Comparison of ENCODE assay signal across 1 cellular context in genomic region chr2:20803287-20803686, GRCh38.
TF ChIP-seq lines count a peak whose summit lies in the region.

No MANE protein-coding gene starts in this region.

TF ChIP-seq in SK-N-SH, 30 proteins besides CTCF, POLR2A, EP300 and RAD21:
- no peak for TF ChIP-seq REST (IDR thresholded peaks at IDR 0.05; ENCODE audit: low read depth, low read length)
- no peak for TF ChIP-seq YY1 (IDR thresholded peaks at IDR 0.05; ENCODE audit: low read depth)
- no peak for TF ChIP-seq SIN3A (IDR thresholded peaks at IDR 0.05; ENCODE audit: borderline replicate concordance, low read depth, low read length)
- TF ChIP-seq, protein P1, sequence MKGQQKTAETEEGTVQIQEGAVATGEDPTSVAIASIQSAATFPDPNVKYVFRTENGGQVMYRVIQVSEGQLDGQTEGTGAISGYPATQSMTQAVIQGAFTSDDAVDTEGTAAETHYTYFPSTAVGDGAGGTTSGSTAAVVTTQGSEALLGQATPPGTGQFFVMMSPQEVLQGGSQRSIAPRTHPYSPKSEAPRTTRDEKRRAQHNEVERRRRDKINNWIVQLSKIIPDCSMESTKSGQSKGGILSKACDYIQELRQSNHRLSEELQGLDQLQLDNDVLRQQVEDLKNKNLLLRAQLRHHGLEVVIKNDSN (IDR thresholded peaks at IDR 0.05; ENCODE audit: borderline replicate concordance, low read depth), result no peak
